ENCODE assay signal across 24 cellular contexts in genomic region chrX:150454083-150454482, GRCh38.
"Had no signal": no experiment of that assay in that cellular context is flagged by ENCODE, and none has a peak within 500 bp of the region (broad histone marks: within the 10 kb centered on the region; RNA-seq: fewer than 3 reads in every experiment).

No MANE protein-coding gene starts in this region.

- DNase-seq: dorsolateral prefrontal cortex; effector CD4-positive, alpha-beta T cell; foreskin fibroblast; gastrocnemius medialis; head of caudate nucleus; mesenchymal stem cell; midbrain; naive thymus-derived CD8-positive, alpha-beta T cell; sigmoid colon; stimulated activated CD4-positive, alpha-beta T cell treated with anti-CD3 and anti-CD28 coated beads, Interleukin-2, amount 100 ng/mL, for 24 hours; stimulated activated CD4-positive, alpha-beta T cell treated with anti-CD3 and anti-CD28 coated beads, Interleukin-4, amount 100 ng/mL, for 24 hours; stimulated activated naive CD4-positive, alpha-beta T cell treated with Interleukin-2 at 50 U/mL for 16 hours; stomach; thyroid gland; trophoblast cell had no signal

- H3K27me3 ChIP-seq: gastrocnemius medialis, hepatocyte, neutrophil, sigmoid colon, stomach, thyroid gland, vagina had no signal

- H2AFZ ChIP-seq: hepatocyte, parathyroid adenoma had no signal

- H3K4me3 ChIP-seq: dorsolateral prefrontal cortex, gastrocnemius medialis, hepatocyte, sigmoid colon, stomach, thyroid gland, vagina had no signal

- H3K36me3 ChIP-seq: gastrocnemius medialis, neutrophil, sigmoid colon, stomach, thyroid gland, vagina had no signal

- H3K4me1 ChIP-seq: parathyroid adenoma, sigmoid colon, stomach, thyroid gland, vagina had no signal

- H3K36me3 Mint-ChIP-seq: naive thymus-derived CD8-positive, alpha-beta T cell had no signal

- H3K27ac ChIP-seq: epithelial cell of prostate, hepatocyte, neutrophil, parathyroid adenoma, sigmoid colon, stomach, thyroid gland, vagina had no signal

- H3K27me3 Mint-ChIP-seq: progenitor cell of endocrine pancreas had no signal

- H3K9ac ChIP-seq: parathyroid adenoma had no signal

- H3K79me2 ChIP-seq: hepatocyte, parathyroid adenoma had no signal

- H3K9me3 Mint-ChIP-seq: naive thymus-derived CD8-positive, alpha-beta T cell; stimulated activated effector memory CD8-positive, alpha-beta T cell treated with anti-CD3 and anti-CD28 coated beads, Interleukin-12 subunit alpha, Interleukin-12 subunit beta, amount 100 ng/mL, for 72 hours had no signal

- H3K4me3 Mint-ChIP-seq: naive thymus-derived CD8-positive, alpha-beta T cell; neural crest cell; stimulated activated effector memory CD8-positive, alpha-beta T cell treated with anti-CD3 and anti-CD28 coated beads, Interleukin-12 subunit alpha, Interleukin-12 subunit beta, amount 100 ng/mL, for 72 hours had no signal

- H3K9me3 ChIP-seq: gastrocnemius medialis, neutrophil, sigmoid colon, stomach, thyroid gland, vagina had no signal

- H3K27ac Mint-ChIP-seq: stimulated activated effector memory CD8-positive, alpha-beta T cell treated with anti-CD3 and anti-CD28 coated beads, Interleukin-12 subunit alpha, Interleukin-12 subunit beta, amount 100 ng/mL, for 72 hours had no signal

- H3K4me2 ChIP-seq: hepatocyte had no signal

- ATAC-seq: esophagus mucosa; gastrocnemius medialis; naive thymus-derived CD8-positive, alpha-beta T cell; stimulated activated effector memory CD8-positive, alpha-beta T cell treated with anti-CD3 and anti-CD28 coated beads, Interleukin-12 subunit alpha, Interleukin-12 subunit beta, amount 100 ng/mL, for 72 hours had no signal
